10 cellular contexts compared by ENCODE assay signal in the genomic region with DNA sequence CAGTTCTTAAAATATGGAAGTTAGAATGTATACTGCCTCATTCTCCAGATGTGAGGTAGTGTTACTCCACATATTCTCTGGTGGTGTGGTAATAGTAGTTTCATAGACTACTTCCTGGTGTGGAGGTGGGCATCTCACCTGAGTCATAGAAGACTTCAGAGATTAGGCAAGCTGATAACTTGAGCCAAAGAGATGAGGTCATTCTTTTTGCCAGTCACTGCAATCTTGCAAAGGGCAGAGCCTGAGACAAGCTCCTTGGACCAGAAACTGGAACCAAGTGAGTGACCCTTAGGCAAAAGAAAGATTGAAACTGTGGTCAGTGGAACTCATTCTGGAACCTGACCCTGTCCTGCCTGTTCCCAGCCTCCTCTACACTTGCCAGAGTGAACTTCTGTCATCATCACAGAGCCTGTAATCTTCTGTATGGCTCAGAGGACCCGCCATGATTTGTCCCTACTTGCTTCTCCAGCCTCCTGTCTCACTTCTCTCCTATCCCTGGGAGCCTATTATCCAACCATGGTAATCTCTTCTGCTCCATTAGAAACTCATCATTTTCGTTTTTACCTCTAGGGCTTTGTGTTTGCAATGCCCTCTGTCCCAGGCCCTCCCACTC. TPM values are rescaled to one million over a fixed set of nuclear protein-coding genes. Genes with fewer than 3 reads are reported as not detected.
A peak's percentile ranks its signal among the peaks of the same experiment; 100 is the strongest.
DNase-seq lines count a peak whose midpoint lies in the region; ATAC-seq lines count a peak whose summit lies in the region.
"Had no signal": no experiment of that assay in that cellular context is flagged by ENCODE, and none has a peak within 500 bp of the region (broad histone marks: within the 10 kb centered on the region; RNA-seq: fewer than 3 reads in every experiment).

No MANE protein-coding gene starts in this region.

- CTCF ChIA-PET in activated CD4-positive, alpha-beta T cell treated with anti-CD3 and anti-CD28 coated beads for 36 hours (lab: Charles Lee), result interaction anchor here (0.6 kb wide), 2 partner anchors 15 to 298 kb away, joined by 3 read pairs; no protein-coding TSS in a partner anchor

- intact Hi-C loops in activated CD4-positive, alpha-beta T cell treated with anti-CD3 and anti-CD28 coated beads for 36 hours (cut with DNase I, micrococcal nuclease), result no loop called here

- no peak overlapping the region for H3K27ac Mint-ChIP-seq in activated CD4-positive, alpha-beta T cell treated with anti-CD3 and anti-CD28 coated beads for 36 hours
- no peak overlapping the region for H3K27ac Mint-ChIP-seq in stimulated activated naive CD8-positive, alpha-beta T cell treated with anti-CD3 and anti-CD28 coated beads, Interleukin-15, amount 100 ng/mL, for 72 hours

- no peak for DNase-seq in activated CD4-positive, alpha-beta T cell treated with anti-CD3 and anti-CD28 coated beads for 36 hours
- DNase-seq in activated CD4-positive, alpha-beta T cell treated with anti-CD3 and anti-CD28 coated beads for 4 hours, result no peak
- peak; percentile 43 for DNase-seq in NCI-H2196 treated with DMSO at 0.1 percent for 48 hours (lab: John Stamatoyannopoulos, UW; ENCODE audit: unreplicated experiment)
- DNase-seq in stimulated activated naive CD8-positive, alpha-beta T cell treated with anti-CD3 and anti-CD28 coated beads, Interleukin-15, amount 100 ng/mL, for 72 hours, result peak in 1 of 2 donors; percentile 23
- no peak for DNase-seq in cerebellar cortex (ENCODE audit: low spot score)

- POLR2A ChIA-PET in activated CD4-positive, alpha-beta T cell treated with anti-CD3 and anti-CD28 coated beads for 36 hours (lab: Charles Lee), result no interaction called here

- H3K4me3 Mint-ChIP-seq in activated CD4-positive, alpha-beta T cell treated with anti-CD3 and anti-CD28 coated beads for 36 hours, result no peak overlapping the region
- no peak overlapping the region for H3K4me3 Mint-ChIP-seq in stimulated activated naive CD8-positive, alpha-beta T cell treated with anti-CD3 and anti-CD28 coated beads, Interleukin-15, amount 100 ng/mL, for 72 hours

- H3K4me1 Mint-ChIP-seq in activated CD4-positive, alpha-beta T cell treated with anti-CD3 and anti-CD28 coated beads for 36 hours, result peaks cover 15% of the 10 kb centered on the region
- peaks cover 11% of the 10 kb centered on the region for H3K4me1 Mint-ChIP-seq in stimulated activated naive CD8-positive, alpha-beta T cell treated with anti-CD3 and anti-CD28 coated beads, Interleukin-15, amount 100 ng/mL, for 72 hours

- no peaks in the 10 kb centered on the region for H3K27me3 Mint-ChIP-seq in activated CD4-positive, alpha-beta T cell treated with anti-CD3 and anti-CD28 coated beads for 36 hours
- H3K27me3 Mint-ChIP-seq in stimulated activated naive CD8-positive, alpha-beta T cell treated with anti-CD3 and anti-CD28 coated beads, Interleukin-15, amount 100 ng/mL, for 72 hours, result no peaks in the 10 kb centered on the region

- H3K9me3 Mint-ChIP-seq in activated CD4-positive, alpha-beta T cell treated with anti-CD3 and anti-CD28 coated beads for 36 hours (ENCODE audit: low read depth), result peaks cover 5% of the 10 kb centered on the region
- H3K9me3 Mint-ChIP-seq in stimulated activated naive CD8-positive, alpha-beta T cell treated with anti-CD3 and anti-CD28 coated beads, Interleukin-15, amount 100 ng/mL, for 72 hours, result no peaks in the 10 kb centered on the region

- no peaks in the 10 kb centered on the region for H3K36me3 Mint-ChIP-seq in activated CD4-positive, alpha-beta T cell treated with anti-CD3 and anti-CD28 coated beads for 36 hours (ENCODE audit: low read depth)

- peak; percentile 87 for ATAC-seq in activated CD4-positive, alpha-beta T cell treated with anti-CD3 and anti-CD28 coated beads for 36 hours
- ATAC-seq in esophagus mucosa, result peak; percentile 95
- ATAC-seq in stimulated activated naive CD8-positive, alpha-beta T cell treated with anti-CD3 and anti-CD28 coated beads, Interleukin-15, amount 100 ng/mL, for 72 hours, result peak; percentile 95
- no peak for ATAC-seq in GM19455 (IDR thresholded peaks at IDR 0.05; ENCODE audit: unreplicated experiment)
- no peak for ATAC-seq in GM19324 (IDR thresholded peaks at IDR 0.05; ENCODE audit: low FRiP score, unreplicated experiment)

RNA-seq across cellular contexts. Expression of gene CCDC83, which starts 10.6 kb away (rescaled TPM):
- total RNA-seq in activated CD4-positive, alpha-beta T cell treated with anti-CD3 and anti-CD28 coated beads for 36 hours, result not detected
- not detected for total RNA-seq in esophagus mucosa
- total RNA-seq: cardiac muscle cell, pulmonary artery endothelial cell had no signal

RNA-seq across cellular contexts. Expression of gene SYTL2, which starts 33.6 kb away (rescaled TPM):
- 1 to 10 TPM; 5.2 to 6.8 TPM for total RNA-seq in activated CD4-positive, alpha-beta T cell treated with anti-CD3 and anti-CD28 coated beads for 36 hours
- total RNA-seq in esophagus mucosa, result 4.9 TPM

Comparison
In these comparisons a context has a peak if more than half of its experiments do, and no peak if none do; other contexts are left out.
1. ATAC-seq: peak in activated CD4-positive, alpha-beta T cell treated with anti-CD3 and anti-CD28 coated beads for 36 hours (single experiment), esophagus mucosa (single experiment) and stimulated activated naive CD8-positive, alpha-beta T cell treated with anti-CD3 and anti-CD28 coated beads, Interleukin-15, amount 100 ng/mL, for 72 hours (single experiment); none in GM19455 (single experiment) and GM19324 (single experiment).